ENCODE assay signal across 18 cellular contexts in the genomic region with DNA sequence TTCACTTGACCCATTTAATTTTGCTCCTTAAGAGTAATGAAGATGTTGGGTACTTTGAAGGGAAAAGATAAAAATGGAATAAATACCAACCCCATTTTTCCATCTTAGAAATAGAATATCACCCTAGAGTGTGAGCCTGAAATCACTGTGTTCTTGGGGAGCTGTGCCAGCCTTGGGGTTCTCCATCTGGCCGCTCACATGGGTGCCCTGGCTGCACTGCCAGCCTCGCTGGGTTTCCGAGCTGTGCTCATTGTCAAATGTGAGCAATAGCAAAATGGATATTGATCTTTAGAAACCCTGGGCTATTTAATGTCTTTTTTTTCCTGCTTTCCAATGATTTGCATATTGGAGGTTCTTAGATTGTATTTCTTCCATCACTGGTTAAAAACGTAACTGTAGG. TPM values are rescaled to one million over a fixed set of nuclear protein-coding genes. Genes with fewer than 3 reads are reported as not detected.
"Had no signal": no experiment of that assay in that cellular context is flagged by ENCODE, and none has a peak within 500 bp of the region (broad histone marks: within the 10 kb centered on the region; RNA-seq: fewer than 3 reads in every experiment).

No MANE protein-coding gene starts in this region.

- ATAC-seq: left ventricle myocardium superior; lower lobe of right lung; naive thymus-derived CD8-positive, alpha-beta T cell; stimulated activated effector memory CD8-positive, alpha-beta T cell treated with anti-CD3 and anti-CD28 coated beads, Interleukin-12 subunit alpha, Interleukin-12 subunit beta, amount 100 ng/mL, for 72 hours; upper lobe of right lung had no signal

- H3K27ac ChIP-seq: coronary artery, esophagus muscularis mucosa, lower lobe of right lung, prostate gland, right atrium auricular region, sigmoid colon, thoracic aorta, tibial nerve, upper lobe of right lung, uterus had no signal

- DNase-seq: dermis blood vessel endothelial cell; effector memory CD4-positive, alpha-beta T cell; left ventricle myocardium superior; lower lobe of right lung; naive thymus-derived CD8-positive, alpha-beta T cell; sigmoid colon; stimulated activated CD4-positive, alpha-beta T cell treated with anti-CD3 and anti-CD28 coated beads, Interleukin-2, amount 100 ng/mL, for 24 hours; stimulated activated CD4-positive, alpha-beta T cell treated with anti-CD3 and anti-CD28 coated beads, Interleukin-4, amount 100 ng/mL, for 24 hours; upper lobe of right lung; uterus had no signal

- H3K4me1 ChIP-seq: lower lobe of right lung, prostate gland, upper lobe of right lung, uterus had no signal

- H3K4me3 ChIP-seq: coronary artery, esophagus muscularis mucosa, lower lobe of right lung, prostate gland, right atrium auricular region, sigmoid colon, thoracic aorta, tibial nerve, upper lobe of right lung, uterus had no signal

- H3K9me3 ChIP-seq: esophagus muscularis mucosa, lower lobe of right lung, prostate gland, right atrium auricular region, sigmoid colon, thoracic aorta, tibial nerve, upper lobe of right lung, uterus had no signal

- H3K36me3 ChIP-seq: lower lobe of right lung, prostate gland, right atrium auricular region, sigmoid colon, thoracic aorta, upper lobe of right lung, uterus had no signal

- H3K27me3 ChIP-seq: right atrium auricular region, tibial nerve, upper lobe of right lung, uterus had no signal

RNA-seq across cellular contexts. Expression of a gene that starts 9.3 kb away (rescaled TPM):
- total RNA-seq: epithelial cell of proximal tubule; naive thymus-derived CD8-positive, alpha-beta T cell had no signal
